1 cellular context compared by ENCODE assay signal in the genomic region with DNA sequence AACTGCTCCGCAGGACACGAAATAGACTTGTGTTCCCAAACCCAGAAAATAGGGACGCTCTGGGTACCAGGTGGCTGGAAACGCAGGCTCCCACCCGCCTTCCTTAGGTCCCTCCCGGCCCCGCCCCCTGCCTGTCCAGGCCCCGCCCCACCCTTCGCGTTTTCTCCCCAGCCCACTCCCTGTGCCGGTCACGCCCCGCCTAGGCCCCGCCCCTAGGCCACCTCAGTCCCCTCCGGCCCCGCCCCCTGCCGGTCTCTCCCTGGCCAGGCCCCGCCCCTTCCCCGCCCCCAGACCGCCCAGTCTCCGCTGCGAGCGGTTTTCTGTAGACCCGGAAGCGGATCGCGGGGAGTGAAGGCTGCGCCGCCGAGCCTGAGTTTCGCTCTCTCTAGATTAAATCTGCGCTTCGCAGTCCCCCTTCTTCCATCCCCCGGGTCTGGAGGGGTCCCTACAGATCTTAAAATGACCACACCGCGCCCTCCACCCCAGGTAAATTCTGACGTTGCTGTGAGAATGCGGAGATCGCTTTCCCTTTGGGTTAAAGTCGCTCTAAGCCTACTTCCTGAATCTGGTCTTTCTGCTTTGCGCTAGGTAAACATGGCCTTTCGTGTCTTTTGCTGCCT.
TF ChIP-seq lines count a peak whose summit lies in the region.

No MANE protein-coding gene starts in this region.

TF ChIP-seq in SK-N-SH treated with all-trans-retinoic acid at 6 μM for 48 hours, 23 proteins besides CTCF, POLR2A, EP300 and RAD21 (continued from another document):
- TF ChIP-seq POU6F1 (CRISPR knock-in tag; IDR thresholded peaks at IDR 0.05; ENCODE audit: borderline replicate concordance, low read depth) (no peak), ZFP3 (CRISPR knock-in tag; IDR thresholded peaks at IDR 0.05) (no peak), BACH2 (CRISPR knock-in tag; IDR thresholded peaks at IDR 0.05; ENCODE audit: borderline replicate concordance) (no peak), ESRRG (CRISPR knock-in tag; IDR thresholded peaks at IDR 0.05) (no peak), CSRNP3 (CRISPR knock-in tag; IDR thresholded peaks at IDR 0.05) (no peak), TOX (CRISPR knock-in tag; IDR thresholded peaks at IDR 0.05; ENCODE audit: borderline replicate concordance) (no peak), RARB (CRISPR knock-in tag; IDR thresholded peaks at IDR 0.05) (no peak), GLIS3 (CRISPR knock-in tag; IDR thresholded peaks at IDR 0.05) (no peak), CSDC2 (CRISPR knock-in tag; IDR thresholded peaks at IDR 0.05) (no peak), ZC3H10 (CRISPR knock-in tag; IDR thresholded peaks at IDR 0.05) (no peak), SNAI2 (CRISPR knock-in tag; IDR thresholded peaks at IDR 0.05) (no peak), ZNF565 (CRISPR knock-in tag; conservative IDR thresholded peaks at IDR 0.05; ENCODE audit: low read depth) (no peak), ISL1 (CRISPR knock-in tag; IDR thresholded peaks at IDR 0.05) (no peak), ARNTL (CRISPR knock-in tag; IDR thresholded peaks at IDR 0.05; ENCODE audit: borderline replicate concordance, low read depth) (no peak)
- TF ChIP-seq, protein P1, sequence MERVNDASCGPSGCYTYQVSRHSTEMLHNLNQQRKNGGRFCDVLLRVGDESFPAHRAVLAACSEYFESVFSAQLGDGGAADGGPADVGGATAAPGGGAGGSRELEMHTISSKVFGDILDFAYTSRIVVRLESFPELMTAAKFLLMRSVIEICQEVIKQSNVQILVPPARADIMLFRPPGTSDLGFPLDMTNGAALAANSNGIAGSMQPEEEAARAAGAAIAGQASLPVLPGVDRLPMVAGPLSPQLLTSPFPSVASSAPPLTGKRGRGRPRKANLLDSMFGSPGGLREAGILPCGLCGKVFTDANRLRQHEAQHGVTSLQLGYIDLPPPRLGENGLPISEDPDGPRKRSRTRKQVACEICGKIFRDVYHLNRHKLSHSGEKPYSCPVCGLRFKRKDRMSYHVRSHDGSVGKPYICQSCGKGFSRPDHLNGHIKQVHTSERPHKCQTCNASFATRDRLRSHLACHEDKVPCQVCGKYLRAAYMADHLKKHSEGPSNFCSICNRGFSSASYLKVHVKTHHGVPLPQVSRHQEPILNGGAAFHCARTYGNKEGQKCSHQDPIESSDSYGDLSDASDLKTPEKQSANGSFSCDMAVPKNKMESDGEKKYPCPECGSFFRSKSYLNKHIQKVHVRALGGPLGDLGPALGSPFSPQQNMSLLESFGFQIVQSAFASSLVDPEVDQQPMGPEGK (CRISPR knock-in tag; IDR thresholded peaks at IDR 0.05; ENCODE audit: borderline replicate concordance) = no peak
